ENCODE assay signal across 17 cellular contexts in genomic region chr17:65544658-65545057, GRCh38. TPM values are rescaled to one million over a fixed set of nuclear protein-coding genes. Genes with fewer than 3 reads are reported as not detected.
DNase-seq lines count a peak whose midpoint lies in the region; ATAC-seq and TF ChIP-seq lines count a peak whose summit lies in the region.
"Had no signal": no experiment of that assay in that cellular context is flagged by ENCODE, and none has a peak within 500 bp of the region (broad histone marks: within the 10 kb centered on the region; RNA-seq: fewer than 3 reads in every experiment).

No MANE protein-coding gene starts in this region.

- no peaks in the 10 kb centered on the region for H3K9me3 Mint-ChIP-seq in nephron
- no peaks in the 10 kb centered on the region for H3K9me3 Mint-ChIP-seq in activated CD8-positive, alpha-beta T cell treated with anti-CD3 and anti-CD28 coated beads for 36 hours
- H3K9me3 Mint-ChIP-seq: CD8-positive, alpha-beta T cell had no signal

- H3K27ac Mint-ChIP-seq in nephron, result peak overlapping the region; percentile 36 to 89 (median 55)
- H3K27ac Mint-ChIP-seq in activated CD8-positive, alpha-beta T cell treated with anti-CD3 and anti-CD28 coated beads for 36 hours, result no peak overlapping the region
- H3K27ac Mint-ChIP-seq: B cell; CD8-positive, alpha-beta T cell had no signal

- peaks cover 82% of the 10 kb centered on the region for H3K36me3 Mint-ChIP-seq in nephron (ENCODE audit: low read depth)
- peaks cover 17% of the 10 kb centered on the region for H3K36me3 Mint-ChIP-seq in activated CD8-positive, alpha-beta T cell treated with anti-CD3 and anti-CD28 coated beads for 36 hours (ENCODE audit: low read depth)

- no peaks in the 10 kb centered on the region for H3K9me3 ChIP-seq in right cardiac atrium (ENCODE audit: control insufficient read depth, low read length)
- H3K9me3 ChIP-seq in SK-N-MC (ENCODE audit: low read depth, low read length), result no peaks in the 10 kb centered on the region
- H3K9me3 ChIP-seq: HAP-1, MG63 had no signal

- ATAC-seq in right cardiac atrium (no peak), Right ventricle myocardium superior (ENCODE audit: poor library complexity) (no peak), GM19455 (IDR thresholded peaks at IDR 0.05; ENCODE audit: unreplicated experiment) (no peak)
- no peak for ATAC-seq in activated CD8-positive, alpha-beta T cell treated with anti-CD3 and anti-CD28 coated beads for 36 hours
- ATAC-seq: CD8-positive, alpha-beta T cell had no signal

- no peak overlapping the region for H3K9ac ChIP-seq in SK-N-MC (ENCODE audit: insufficient read length)

- H3K4me1 Mint-ChIP-seq in nephron, result peaks cover 75% of the 10 kb centered on the region
- peaks cover 10% of the 10 kb centered on the region for H3K4me1 Mint-ChIP-seq in activated CD8-positive, alpha-beta T cell treated with anti-CD3 and anti-CD28 coated beads for 36 hours (ENCODE audit: low read depth)
- H3K4me1 Mint-ChIP-seq: B cell had no signal

- CTCF ChIA-PET in activated CD8-positive, alpha-beta T cell treated with anti-CD3 and anti-CD28 coated beads for 36 hours (lab: Charles Lee), result interaction anchor here (0.7 to 1.5 kb wide), 3 partner anchors 8 to 13 kb away, joined by 3 to 7 read pairs (median 3); no protein-coding TSS in a partner anchor

- WGBS in right cardiac atrium, result 69% methylated on average over 9 of the region's 9 CpGs

- H3K27me3 Mint-ChIP-seq in nephron (ENCODE audit: low read depth), result no peaks in the 10 kb centered on the region
- no peaks in the 10 kb centered on the region for H3K27me3 Mint-ChIP-seq in activated CD8-positive, alpha-beta T cell treated with anti-CD3 and anti-CD28 coated beads for 36 hours

- H3K27ac ChIP-seq in right cardiac atrium (ENCODE audit: low read length) (peak overlapping the region; percentile 48), SK-N-MC (peak overlapping the region; percentile 46; the same call in 1 of the 2 replicates)

- peaks cover 25% of the 10 kb centered on the region for H3K36me3 ChIP-seq in SK-N-MC (ENCODE audit: insufficient read depth, low read length)

- intact Hi-C loops in right cardiac atrium (cut with DNase I) (no loop called here), Right ventricle myocardium superior (cut with DNase I) (no loop called here)
- intact Hi-C loops in activated CD8-positive, alpha-beta T cell treated with anti-CD3 and anti-CD28 coated beads for 36 hours (cut with micrococcal nuclease), result no loop called here

- H3K4me3 ChIP-seq in right cardiac atrium (ENCODE audit: low read length) (no peak overlapping the region), SK-N-MC (no peak overlapping the region)
- H3K4me3 ChIP-seq: HAP-1, MG63 had no signal

- peaks cover 21% of the 10 kb centered on the region for H3K4me1 ChIP-seq in right cardiac atrium (ENCODE audit: control insufficient read depth, insufficient read depth, low read length)

- POLR2A ChIA-PET in activated CD8-positive, alpha-beta T cell treated with anti-CD3 and anti-CD28 coated beads for 36 hours (lab: Charles Lee), result no interaction called here

- no peak for DNase-seq in right cardiac atrium
- no peak for DNase-seq in Right ventricle myocardium superior
- DNase-seq in SK-N-MC (ENCODE audit: low read depth, low spot score), result no peak
- DNase-seq in activated CD4-positive, alpha-beta T cell treated with anti-CD3 and anti-CD28 coated beads for 1 hour, result no peak
- no peak for DNase-seq in activated CD8-positive, alpha-beta T cell treated with anti-CD3 and anti-CD28 coated beads for 36 hours
- DNase-seq: ACHN; CD8-positive, alpha-beta T cell; DMS153; MG63; NCI-H1436; NCI-H2029 treated with DMSO at 0.1 percent for 48 hours; NCI-H226; NCI-H748 treated with DMSO at 0.1 percent for 48 hours had no signal

- H3K27me3 ChIP-seq in right cardiac atrium (ENCODE audit: control insufficient read depth, insufficient read depth), result no peaks in the 10 kb centered on the region
- H3K27me3 ChIP-seq: MG63 had no signal

- H3K4me3 Mint-ChIP-seq in nephron, result no peak overlapping the region
- H3K4me3 Mint-ChIP-seq in activated CD8-positive, alpha-beta T cell treated with anti-CD3 and anti-CD28 coated beads for 36 hours, result no peak overlapping the region
- H3K4me3 Mint-ChIP-seq: B cell; CD8-positive, alpha-beta T cell had no signal

- TF ChIP-seq CTCF in nephron (IDR thresholded peaks at IDR 0.05; ENCODE audit: unreplicated experiment in 3 of 3), result no peak
- no peak for TF ChIP-seq CTCF in activated CD8-positive, alpha-beta T cell treated with anti-CD3 and anti-CD28 coated beads for 36 hours (IDR thresholded peaks at IDR 0.05)

RNA-seq across cellular contexts. Expression of gene AXIN2, which starts 16.8 kb away (rescaled TPM):
- total RNA-seq in right cardiac atrium, result 10 to 100 TPM; 26.0 to 31.1 (median 29.0) TPM
- polyA plus RNA-seq in right cardiac atrium, result 8.9 TPM
- 20.7 TPM for total RNA-seq in Right ventricle myocardium superior
- total RNA-seq in activated CD8-positive, alpha-beta T cell treated with anti-CD3 and anti-CD28 coated beads for 36 hours, result 1 to 10 TPM in 1 of 2 experiments, under 1 TPM in 1; 0.69 to 1.0 TPM

Comparison
In these comparisons a context has a peak if more than half of its experiments do, and no peak if none do; other contexts are left out.
1. RNA of gene AXIN2, which starts 16.8 kb away (total RNA-seq): 26.0 to 31.1 TPM in right cardiac atrium and 20.7 TPM in Right ventricle myocardium superior (single experiment); 0.69 to 1.0 TPM in activated CD8-positive, alpha-beta T cell treated with anti-CD3 and anti-CD28 coated beads for 36 hours; every median in the first group is over 10 times any median in the second.